ENCODE assay signal across 8 cellular contexts in the genomic region with DNA sequence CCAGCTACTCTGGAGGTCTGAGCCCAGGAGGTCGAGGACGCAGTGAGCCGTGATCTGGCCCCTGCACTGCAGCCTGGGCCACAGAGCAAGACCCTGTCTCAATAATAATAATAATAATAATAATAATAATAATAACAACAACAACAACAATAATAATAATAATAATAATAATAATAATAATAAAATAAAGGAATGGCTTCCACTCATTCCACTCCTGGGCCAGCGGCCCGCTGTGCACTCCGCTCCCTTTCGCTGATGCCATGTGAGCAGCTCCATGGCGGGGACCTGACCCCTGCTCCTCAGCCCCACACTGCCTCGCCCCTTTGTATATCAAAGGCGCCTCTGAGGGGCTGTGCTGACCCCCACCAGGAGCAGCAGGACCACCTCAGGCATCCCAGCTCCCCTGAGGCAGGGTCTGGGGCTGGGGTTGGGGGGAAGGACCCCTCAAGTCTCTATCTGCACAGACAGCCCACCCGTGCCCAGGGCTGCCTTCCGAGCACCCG. TPM values are rescaled to one million over a fixed set of nuclear protein-coding genes. Genes with fewer than 3 reads are reported as not detected.
DNase-seq lines count a peak whose midpoint lies in the region; ATAC-seq and TF ChIP-seq lines count a peak whose summit lies in the region.

No MANE protein-coding gene starts in this region.

- H3F3A ChIP-seq in PC-3 (ENCODE audit: low read length, unreplicated experiment) = no peaks in the 10 kb centered on the region

- H3K27ac ChIP-seq in PC-3 (ENCODE audit: low read length) = peak overlapping the region; percentile 49
- H3K27ac ChIP-seq in esophagus muscularis mucosa (replicated peaks in 1 of 4) = peak overlapping the region; percentile 51 to 66 (median 56)
- no peak overlapping the region for H3K27ac ChIP-seq in rectal smooth muscle tissue (ENCODE audit: low read depth, low read length)

- H2AFZ ChIP-seq in PC-3 (ENCODE audit: low read length) = no peak overlapping the region

- CTCF ChIA-PET in PC-3 (lab: Charles Lee) = interaction anchor here (0.6 to 1.6 kb wide), 9 partner anchors 9 to 122 kb away, joined by 3 to 20 read pairs (median 6); a partner anchor contains a TSS

- DNase-seq in PC-3 (no peak), esophagus muscularis mucosa (ENCODE audit: extremely low spot score) (no peak), activated gamma-delta T cell (lab: John Stamatoyannopoulos, UW) (no peak)
- DNase-seq in effector CD4-positive, alpha-beta T cell = no peak
- DNase-seq in activated CD4-positive, CD25-positive, alpha-beta regulatory T cell treated with anti-CD3 and anti-CD28 coated beads, Interleukin-2, amount 50 U/mL, for 72 hours = no peak

- H3K9me3 ChIP-seq in ES-I3 (ENCODE audit: control insufficient read depth, insufficient read depth, low read length) (no peaks in the 10 kb centered on the region), PC-3 (ENCODE audit: low read length) (no peaks in the 10 kb centered on the region), esophagus muscularis mucosa (no peaks in the 10 kb centered on the region)

- no peaks in the 10 kb centered on the region for H3K9me2 ChIP-seq in PC-3 (replicated peaks; ENCODE audit: low read length)

- TF ChIP-seq CTCF in PC-3 (conservative IDR thresholded peaks at IDR 0.05; ENCODE audit: low read depth, low read length) = no peak
- TF ChIP-seq CTCF in esophagus muscularis mucosa (IDR thresholded peaks at IDR 0.05) = no peak

- no peaks in the 10 kb centered on the region for H3K36me3 ChIP-seq in ES-I3 (ENCODE audit: insufficient read depth, low read length)
- no peaks in the 10 kb centered on the region; the same call in 1 of the 2 replicates for H3K36me3 ChIP-seq in PC-3 (ENCODE audit: low read depth, low read length)
- H3K36me3 ChIP-seq in esophagus muscularis mucosa = no peaks in the 10 kb centered on the region
- H3K36me3 ChIP-seq in rectal smooth muscle tissue (ENCODE audit: control insufficient read depth, insufficient read depth, low read length) = no peaks in the 10 kb centered on the region

- ATAC-seq in PC-3 = no peak
- no peak for ATAC-seq in HG03097 (IDR thresholded peaks at IDR 0.05; ENCODE audit: low FRiP score, unreplicated experiment)

- H3K9ac ChIP-seq in ES-I3 (ENCODE audit: low read depth, low read length) (0 out of 2 replicates have a peak overlapping the region, but pooled peaks have one; percentile 32), PC-3 (ENCODE audit: low read length) (peak overlapping the region; percentile 53), rectal smooth muscle tissue (ENCODE audit: low read length) (no peak overlapping the region)

- 96% methylated on average over 10 of the region's 13 CpGs for WGBS in esophagus muscularis mucosa

- no peak for TF ChIP-seq EP300 in esophagus muscularis mucosa (IDR thresholded peaks at IDR 0.05)

- intact Hi-C loops in PC-3 (cut with micrococcal nuclease) = loop anchor here (1.0 to 2.0 kb wide), 3 partner anchors 8 to 103 kb away; no protein-coding TSS in a partner anchor
- intact Hi-C loops in esophagus muscularis mucosa (cut with DNase I) = loop anchor here (1.0 kb wide), 1 partner anchor 40 kb away; no protein-coding TSS in a partner anchor

- peaks cover 4% of the 10 kb centered on the region; the same call in 1 of the 2 replicates for H3K4me1 ChIP-seq in ES-I3 (ENCODE audit: insufficient read depth, low read length)
- H3K4me1 ChIP-seq in PC-3 (ENCODE audit: insufficient read depth, low read length) = peaks cover 18% of the 10 kb centered on the region
- H3K4me1 ChIP-seq in esophagus muscularis mucosa = peaks cover 66 to 95% (median 87%) of the 10 kb centered on the region in 4 donors
- H3K4me1 ChIP-seq in rectal smooth muscle tissue (ENCODE audit: control insufficient read depth, insufficient read depth, low read length) = peaks cover 22% of the 10 kb centered on the region

- POLR2A ChIA-PET in PC-3 (lab: Charles Lee; ENCODE audit: unreplicated experiment) = interaction anchor here (0.6 to 1.0 kb wide), 3 partner anchors 10 to 335 kb away, joined by 3 to 5 read pairs (median 4); a partner anchor contains a TSS

- no peak for TF ChIP-seq POLR2A in esophagus muscularis mucosa (IDR thresholded peaks at IDR 0.05; ENCODE audit: low read depth)

- peak overlapping the region; percentile 82 for H3K4me2 ChIP-seq in PC-3 (ENCODE audit: low read length)

- H3K27me3 ChIP-seq in PC-3 (ENCODE audit: low read length) = no peaks in the 10 kb centered on the region
- H3K27me3 ChIP-seq in esophagus muscularis mucosa = no peaks in the 10 kb centered on the region
- no peaks in the 10 kb centered on the region for H3K27me3 ChIP-seq in rectal smooth muscle tissue (ENCODE audit: control insufficient read depth, insufficient read depth, low read length)

- BruUV-seq in PC-3 (replicated peaks; lab: Mats Ljungman, UMichigan) = no TSS peak

- H4K20me1 ChIP-seq in PC-3 (ENCODE audit: low read length) = peaks cover 9% of the 10 kb centered on the region

- H3K79me2 ChIP-seq in PC-3 (ENCODE audit: low read length) = peaks cover 76% of the 10 kb centered on the region

- H3K4me3 ChIP-seq in PC-3 (ENCODE audit: low read length) (peak overlapping the region; percentile 58), esophagus muscularis mucosa (peak overlapping the region; percentile 49 to 64 (median 54)), rectal smooth muscle tissue (ENCODE audit: low read length) (peak overlapping the region; percentile 58)

RNA-seq across cellular contexts. Expression of a gene that starts 20.0 kb away (rescaled TPM):
- total RNA-seq in PC-3 (2014; rRNA removed) (not detected in 2 replicates), esophagus muscularis mucosa (10 to 100 TPM; 15.9 to 19.1 (median 17.5) TPM)

RNA-seq across cellular contexts. Expression of a gene that starts 22.6 kb away (rescaled TPM):
- total RNA-seq in PC-3 (2014; rRNA removed) = 30.5 and 32.2 TPM in 2 replicates
- total RNA-seq in esophagus muscularis mucosa = 10 to 100 TPM; 48.6 to 67.4 (median 54.8) TPM

Comparison
In these comparisons a context has a peak if more than half of its experiments do, and no peak if none do; other contexts are left out.
1. RNA of a gene that starts 20.0 kb away (total RNA-seq): 15.9 to 19.1 TPM in esophagus muscularis mucosa; not detected in PC-3; every median in the first group is over 10 times any median in the second.
2. Peak in every context shown above with its lines, with median percentiles within 50 percentile points of each other: H3K4me3 ChIP-seq.